Comparison of ENCODE assay signal across 25 cellular contexts in genomic region chr6:14964901-14965300, GRCh38.
DNase-seq lines count a peak whose midpoint lies in the region; ATAC-seq, FAIRE-seq and TF ChIP-seq lines count a peak whose summit lies in the region.
"Had no signal": no experiment of that assay in that cellular context is flagged by ENCODE, and none has a peak within 500 bp of the region (broad histone marks: within the 10 kb centered on the region; RNA-seq: fewer than 3 reads in every experiment).

No MANE protein-coding gene starts in this region.

- H3K27ac Mint-ChIP-seq in type B pancreatic cell = peak overlapping the region; percentile 38
- H3K27ac Mint-ChIP-seq: activated CD8-positive, alpha-beta T cell treated with anti-CD3 and anti-CD28 coated beads, Interleukin-2, amount 10 ng/mL, durations not matched to agents 7 days and 5 days; natural killer cell; progenitor cell of endocrine pancreas; stimulated activated naive CD8-positive, alpha-beta T cell treated with anti-CD3 and anti-CD28 coated beads, Interleukin-15, amount 100 ng/mL, for 72 hours; T-helper 1 cell treated with Interleukin-12 subunit alpha and Interleukin-12 subunit beta and Interleukin-4 antibody, amounts not matched to agents 30 μg/mL and 1 μg/mL, for 36 hours had no signal

- no peak overlapping the region; the same call in 1 of the 2 replicates for H3K18ac ChIP-seq in H1 (ENCODE audit: extremely low read depth, low read length)

- no peaks in the 10 kb centered on the region for H3K36me3 Mint-ChIP-seq in type B pancreatic cell
- H3K36me3 Mint-ChIP-seq: natural killer cell had no signal

- no peak for TF ChIP-seq CTCF in H1 (IDR thresholded peaks at IDR 0.05; ENCODE audit: control extremely low read depth in 1 of 3, insufficient read depth in 1 of 3, low read depth in 1 of 3, low read length in 3 of 3)
- no peak for TF ChIP-seq CTCF in type B pancreatic cell (conservative IDR thresholded peaks at IDR 0.05)

- TF ChIP-seq POLR2A in H1 (IDR thresholded peaks at IDR 0.05; ENCODE audit: control extremely low read depth in 1 of 2, low read depth in 2 of 2, low read length in 2 of 2) = no peak

- peaks cover 0 to 1% of the 10 kb centered on the region in 2 experiments for H4K20me1 ChIP-seq in H1 (replicated peaks in 1 of 2; ENCODE audit: control insufficient read depth in 1 of 2, insufficient read depth in 2 of 2, low read length in 2 of 2)
- H4K20me1 ChIP-seq: BLaER1 had no signal

- no peak for TF ChIP-seq EP300 in H1 (IDR thresholded peaks at IDR 0.05; ENCODE audit: borderline replicate concordance in 1 of 2, low read depth in 2 of 2, low read length in 2 of 2)

- no peaks in the 10 kb centered on the region; the same call in 1 of the 2 replicates for H3K79me1 ChIP-seq in H1 (ENCODE audit: low read depth, low read length)

- H3K27ac ChIP-seq in H1 (ENCODE audit: low read depth, low read length) = no peak overlapping the region
- H3K27ac ChIP-seq: A549, ascending aorta, BLaER1, esophagus muscularis mucosa, upper lobe of right lung, WERI-Rb-1 had no signal

- H2BK12ac ChIP-seq in H1 (ENCODE audit: low read depth, low read length) = peak overlapping the region; percentile 91; the same call in 1 of the 2 replicates

- peak overlapping the region; percentile 75 for H4K91ac ChIP-seq in H1 (replicated peaks; ENCODE audit: insufficient read length, low read length)

- H3K4me3 ChIP-seq in H1 (ENCODE audit: extremely low read depth in 1 of 4, insufficient read depth in 2 of 4, low read depth in 3 of 4, low read length in 4 of 4) = no peak overlapping the region
- H3K4me3 ChIP-seq: A549, ascending aorta, BLaER1, esophagus muscularis mucosa, upper lobe of right lung had no signal

- DNase-seq in NCI-H2171 treated with DMSO at 0.1 percent for 48 hours (lab: John Stamatoyannopoulos, UW) (peak; percentile 75), NCI-H2171 (lab: John Stamatoyannopoulos, UW) (no peak), NCI-H446 (lab: John Stamatoyannopoulos, UW) (peak; percentile 55 to 84), H1 (ENCODE audit: low read depth in 1 of 2, low spot score in 2 of 2) (no peak), type B pancreatic cell (ENCODE audit: extremely low spot score, unreplicated experiment) (no peak)
- DNase-seq in activated T-cell treated with anti-CD3 and anti-CD28 coated beads, Interleukin-2, amount 50 U/mL, for 1 hour = no peak
- DNase-seq: activated CD8-positive, alpha-beta T cell treated with anti-CD3 and anti-CD28 coated beads, Interleukin-2, amount 10 ng/mL, durations not matched to agents 7 days and 5 days; activated naive CD4-positive, alpha-beta T cell treated with anti-CD3 and anti-CD28 coated beads, Interleukin-2, amount 50 U/mL, for 16 hours; activated T-cell treated with anti-CD3 and anti-CD28 coated beads, Interleukin-2, amount 50 U/mL, for 48 hours; effector CD4-positive, alpha-beta T cell; left cardiac atrium; natural killer cell; NCI-H1105; stimulated activated naive CD8-positive, alpha-beta T cell treated with anti-CD3 and anti-CD28 coated beads, Interleukin-15, amount 100 ng/mL, for 72 hours; upper lobe of right lung; WERI-Rb-1 had no signal

- H4K8ac ChIP-seq in H1 (ENCODE audit: extremely low read depth, insufficient read depth, low read length) = no peak overlapping the region

- TF ChIP-seq RAD21 in H1 (IDR thresholded peaks at IDR 0.05 in 1 of 2, conservative IDR thresholded peaks at IDR 0.05 in 1 of 2; ENCODE audit: low read depth in 2 of 2, low read length in 2 of 2) = no peak

- H3K27me3 Mint-ChIP-seq in type B pancreatic cell = no peaks in the 10 kb centered on the region
- H3K27me3 Mint-ChIP-seq: stimulated activated naive CD8-positive, alpha-beta T cell treated with anti-CD3 and anti-CD28 coated beads, Interleukin-15, amount 100 ng/mL, for 72 hours had no signal

- H3K4me2 ChIP-seq in H1 (ENCODE audit: insufficient read depth in 1 of 2, low read depth in 2 of 2, low read length in 2 of 2) = no peak overlapping the region; a peak in 1 of 4 replicates
- H3K4me2 ChIP-seq: A549, BLaER1 had no signal

- no peak overlapping the region for H3K14ac ChIP-seq in H1 (ENCODE audit: insufficient read length)

- ATAC-seq in GM21619 (IDR thresholded peaks at IDR 0.05; ENCODE audit: unreplicated experiment) = no peak
- ATAC-seq in GM21367 (IDR thresholded peaks at IDR 0.05; ENCODE audit: unreplicated experiment) = no peak
- ATAC-seq: A549; activated CD8-positive, alpha-beta T cell treated with anti-CD3 and anti-CD28 coated beads, Interleukin-2, amount 10 ng/mL, durations not matched to agents 7 days and 5 days; left cardiac atrium; natural killer cell; Right ventricle myocardium inferior; stimulated activated naive CD8-positive, alpha-beta T cell treated with anti-CD3 and anti-CD28 coated beads, Interleukin-15, amount 100 ng/mL, for 72 hours; upper lobe of right lung had no signal

- no peaks in the 10 kb centered on the region for H3K36me3 ChIP-seq in H1 (ENCODE audit: control insufficient read depth in 2 of 4, insufficient read depth in 4 of 4, low read length in 3 of 4)
- H3K36me3 ChIP-seq: ascending aorta, BLaER1, esophagus muscularis mucosa, upper lobe of right lung, WERI-Rb-1 had no signal

- H3K4me1 ChIP-seq in H1 (replicated peaks in 1 of 4; ENCODE audit: control insufficient read depth in 3 of 4, insufficient read depth in 4 of 4, low read length in 3 of 4) = peaks cover 5 to 15% (median 11%) of the 10 kb centered on the region in 4 experiments; a peak in 5 of 7 replicates
- H3K4me1 ChIP-seq: A549, ascending aorta, esophagus muscularis mucosa had no signal

- peaks cover 16% of the 10 kb centered on the region for H3K4me1 Mint-ChIP-seq in type B pancreatic cell (ENCODE audit: unreplicated experiment)
- H3K4me1 Mint-ChIP-seq: natural killer cell; stimulated activated naive CD8-positive, alpha-beta T cell treated with anti-CD3 and anti-CD28 coated beads, Interleukin-15, amount 100 ng/mL, for 72 hours had no signal

- no peak overlapping the region for H3K4me3 Mint-ChIP-seq in type B pancreatic cell
- H3K4me3 Mint-ChIP-seq: activated CD8-positive, alpha-beta T cell treated with anti-CD3 and anti-CD28 coated beads, Interleukin-2, amount 10 ng/mL, durations not matched to agents 7 days and 5 days; natural killer cell; stimulated activated naive CD8-positive, alpha-beta T cell treated with anti-CD3 and anti-CD28 coated beads, Interleukin-15, amount 100 ng/mL, for 72 hours; T-helper 1 cell treated with Interleukin-12 subunit alpha and Interleukin-12 subunit beta and Interleukin-4 antibody, amounts not matched to agents 30 μg/mL and 1 μg/mL, for 36 hours had no signal

- H2BK5ac ChIP-seq in H1 (ENCODE audit: low read depth, low read length) = 0 out of 2 replicates have a peak overlapping the region, but pooled peaks have one; percentile 84

- H3K9me3 Mint-ChIP-seq in type B pancreatic cell = peaks cover 6% of the 10 kb centered on the region

- H2AFZ ChIP-seq in H1 (ENCODE audit: low read length) = no peak overlapping the region

- POLR2A ChIA-PET in H1 (lab: Charles Lee; ENCODE audit: partially characterized antibody) = interaction anchor here (1.4 kb wide), 1 partner anchor 14 kb away, joined by 5 read pairs; no protein-coding TSS in a partner anchor

- 0 out of 4 replicates have a peak, but pooled peaks cover 0 to 2% of the 10 kb centered on the region in 2 experiments for H3K9me3 ChIP-seq in H1 (ENCODE audit: insufficient read depth in 2 of 2, low read depth in 1 of 2, low read length in 1 of 2)
- H3K9me3 ChIP-seq: A549, ascending aorta, esophagus muscularis mucosa, upper lobe of right lung had no signal

- H4K5ac ChIP-seq in H1 (ENCODE audit: insufficient read length, low read depth, low read length) = no peak overlapping the region

- H3K4ac ChIP-seq in H1 (replicated peaks; ENCODE audit: insufficient read length, low read depth, low read length) = peak overlapping the region; percentile 36

- H3K56ac ChIP-seq in H1 (replicated peaks; ENCODE audit: insufficient read length, low read depth, low read length) = no peak overlapping the region

- H2BK20ac ChIP-seq in H1 (ENCODE audit: low read length) = no peak overlapping the region

- no peak overlapping the region for H2BK15ac ChIP-seq in H1 (ENCODE audit: low read length)

- no peak overlapping the region for H3K23ac ChIP-seq in H1 (ENCODE audit: insufficient read length)

- no peak for FAIRE-seq in H1 (lab: Jason Lieb, UNC)
- FAIRE-seq: A549 had no signal

- no peak overlapping the region for H2BK120ac ChIP-seq in H1 (replicated peaks; ENCODE audit: low read depth, low read length)

- CTCF ChIA-PET in H1 (lab: Charles Lee; ENCODE audit: partially characterized antibody) = interaction anchor here (0.6 to 1.0 kb wide), 4 partner anchors 14 to 1183 kb away, joined by 3 to 5 read pairs (median 3); no protein-coding TSS in a partner anchor

- H3K27me3 ChIP-seq in H1 (replicated peaks in 1 of 4; ENCODE audit: control insufficient read depth in 3 of 4, extremely low read depth in 1 of 4, insufficient read depth in 3 of 4, low read length in 3 of 4) = no peaks in the 10 kb centered on the region
- H3K27me3 ChIP-seq: ascending aorta, BLaER1, esophagus muscularis mucosa, upper lobe of right lung had no signal

- no peak overlapping the region for H3K9ac ChIP-seq in H1 (replicated peaks in 1 of 4; ENCODE audit: extremely low read depth in 1 of 4, low read depth in 3 of 4, low read length in 3 of 4)
- H3K9ac ChIP-seq: BLaER1 had no signal

- peaks cover 8 to 21% of the 10 kb centered on the region in 2 experiments; a peak in 2 of 4 replicates for H3K79me2 ChIP-seq in H1 (ENCODE audit: control insufficient read depth in 1 of 2, insufficient read depth in 2 of 2, low read length in 2 of 2)

- 0 out of 2 replicates have a peak, but pooled peaks cover 3% of the 10 kb centered on the region for H3K23me2 ChIP-seq in H1 (ENCODE audit: low read depth, low read length)

- peak overlapping the region; percentile 32; the same call in 1 of the 2 replicates for H2AK5ac ChIP-seq in H1 (ENCODE audit: low read depth, low read length)

- WGBS in H1 (ENCODE audit: extremely low coverage in 1 of 2, insufficient coverage in 1 of 2, insufficient read length in 1 of 2, insufficient replicate concordance in 2 of 2, low coverage in 1 of 2, low lambda C conversion rate in 2 of 2, missing lambda C conversion rate in 1 of 2), 2 experiments = 84% methylated on average over 3 of the region's 3 CpGs; no CpG with 5 or more reads in 1 of the 2 experiments

TF ChIP-seq in H1, 55 proteins besides CTCF, POLR2A, EP300 and RAD21:
- no peak for TF ChIP-seq TAF1 (IDR thresholded peaks at IDR 0.05; ENCODE audit: low read depth, low read length)
- no peak for TF ChIP-seq TEAD4 (IDR thresholded peaks at IDR 0.05; ENCODE audit: low read depth, low read length)
- TF ChIP-seq CEBPB (IDR thresholded peaks at IDR 0.05; ENCODE audit: low read depth, low read length) = no peak
- no peak for TF ChIP-seq TBP (IDR thresholded peaks at IDR 0.05; ENCODE audit: low read depth, low read length)
- no peak for TF ChIP-seq TCF12 (IDR thresholded peaks at IDR 0.05; ENCODE audit: low read depth, low read length)
- no peak for TF ChIP-seq HDAC6 (IDR thresholded peaks at IDR 0.05; ENCODE audit: low read depth, low read length)

Comparison
In these comparisons a context has a peak if more than half of its experiments do, and no peak if none do; other contexts are left out.
1. DNase-seq: peak in NCI-H2171 treated with DMSO at 0.1 percent for 48 hours (single experiment) and NCI-H446 (2 of 2); none in NCI-H2171 (single experiment), H1 (0 of 2), type B pancreatic cell (single experiment) and activated T-cell treated with anti-CD3 and anti-CD28 coated beads, Interleukin-2, amount 50 U/mL, for 1 hour (single experiment).